In the genomic region with DNA sequence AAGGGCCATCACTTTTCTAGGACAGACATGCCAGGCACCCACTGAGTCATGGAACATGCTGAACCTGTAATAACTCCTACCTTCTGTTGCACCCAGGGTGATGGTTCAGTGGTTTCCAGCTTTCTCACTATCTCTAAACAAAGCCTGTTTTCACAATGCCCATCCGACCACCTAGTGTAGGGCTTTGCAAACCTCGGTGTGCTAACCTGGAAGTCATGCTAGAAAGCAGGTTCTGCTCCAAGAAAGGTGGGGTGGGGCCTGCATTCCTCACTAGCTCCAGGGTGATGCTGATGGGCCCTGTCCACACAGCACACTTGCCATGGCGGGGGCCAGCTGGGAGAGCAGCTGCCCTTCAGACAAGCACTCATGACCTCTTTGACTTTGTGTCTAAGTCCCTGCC, we compare ENCODE assay signal across 31 cellular contexts. TPM values are rescaled to one million over a fixed set of nuclear protein-coding genes. Genes with fewer than 3 reads are reported as not detected.
DNase-seq lines count a peak whose midpoint lies in the region; ATAC-seq, FAIRE-seq and TF ChIP-seq lines count a peak whose summit lies in the region.
"Had no signal": no experiment of that assay in that cellular context is flagged by ENCODE, and none has a peak within 500 bp of the region (broad histone marks: within the 10 kb centered on the region; RNA-seq: fewer than 3 reads in every experiment).

No MANE protein-coding gene starts in this region.

- H3K4me2 ChIP-seq in A549 = no peak overlapping the region

- no peak for FAIRE-seq in A549 (lab: Jason Lieb, UNC)
- FAIRE-seq: A204.1, endothelial cell of umbilical vein, GM12878, urothelium cell line had no signal

- H3K27me3 ChIP-seq in ascending aorta = no peaks in the 10 kb centered on the region
- H3K27me3 ChIP-seq in sigmoid colon = no peaks in the 10 kb centered on the region
- H3K27me3 ChIP-seq: body of pancreas had no signal

- no peak for TF ChIP-seq POLR2A in A549 (IDR thresholded peaks at IDR 0.05; ENCODE audit: low read length)
- TF ChIP-seq POLR2A in sigmoid colon (IDR thresholded peaks at IDR 0.05) = no peak

- no peak for TF ChIP-seq CTCF in A549 (IDR thresholded peaks at IDR 0.05)
- no peak for TF ChIP-seq CTCF in ascending aorta (IDR thresholded peaks at IDR 0.05)
- no peak for TF ChIP-seq CTCF in sigmoid colon (IDR thresholded peaks at IDR 0.05)

- H3K9me3 ChIP-seq in A549 (no peaks in the 10 kb centered on the region), ascending aorta (no peaks in the 10 kb centered on the region), sigmoid colon (no peaks in the 10 kb centered on the region)
- H3K9me3 ChIP-seq: body of pancreas, psoas muscle had no signal

- ATAC-seq in A549 (no peak), HG03097 (IDR thresholded peaks at IDR 0.05; ENCODE audit: low FRiP score, unreplicated experiment) (no peak)
- ATAC-seq: body of pancreas, GM12878, psoas muscle had no signal

- peak overlapping the region; percentile 42 to 83; a peak in 4 of 6 replicates for H3K27ac ChIP-seq in A549
- peak overlapping the region; percentile 95 to 96 for H3K27ac ChIP-seq in ascending aorta
- peak overlapping the region; percentile 88 to 100 (median 94) for H3K27ac ChIP-seq in sigmoid colon
- H3K27ac ChIP-seq: body of pancreas, HL-60, psoas muscle had no signal

- no peak for TF ChIP-seq EP300 in A549 (IDR thresholded peaks at IDR 0.05)
- TF ChIP-seq EP300 in sigmoid colon (IDR thresholded peaks at IDR 0.05) = no peak

- H3K4me1 ChIP-seq in A549 (peaks cover 66% of the 10 kb centered on the region), ascending aorta (peaks cover 12 to 58% of the 10 kb centered on the region in 2 donors), sigmoid colon (peaks cover 0 to 92% (median 83%) of the 10 kb centered on the region in 4 donors)

- POLR2A ChIA-PET in A549 (lab: Yijun Ruan, JAX) = no interaction called here

- no peak for TF ChIP-seq RAD21 in A549 (conservative IDR thresholded peaks at IDR 0.05 in 1 of 2, IDR thresholded peaks at IDR 0.05 in 1 of 2)

- CTCF ChIA-PET in A549 (lab: Yijun Ruan, JAX) = interaction anchor here (1.1 kb wide), 1 partner anchor 61 kb away, joined by 5 read pairs; no protein-coding TSS in a partner anchor

- H3K36me3 ChIP-seq in ascending aorta (peaks cover 0 to 3% of the 10 kb centered on the region in 2 donors), sigmoid colon (no peaks in the 10 kb centered on the region)

- H3K4me3 ChIP-seq in A549 (no peak overlapping the region), ascending aorta (no peak overlapping the region), sigmoid colon (no peak overlapping the region)
- H3K4me3 ChIP-seq: body of pancreas, GM12878, lung, psoas muscle, skin epidermis had no signal

- WGBS in A549 (ENCODE audit: missing lambda C conversion rate) = 91% methylated on average over 3 of the region's 3 CpGs
- WGBS in sigmoid colon, 2 donors = 72 to 89% methylated on average over 3 of the region's 3 CpGs

- intact Hi-C loops in ascending aorta (cut with DNase I) = no loop called here
- intact Hi-C loops in sigmoid colon (cut with DNase I) = loop anchor here (2.0 kb wide), 1 partner anchor 38 kb away; no protein-coding TSS in a partner anchor

- DNase-seq in A549 (ENCODE audit: low read depth in 1 of 2, low spot score in 1 of 2) = no peak
- DNase-seq in ascending aorta (ENCODE audit: low spot score in 2 of 2) = peak in 1 of 2 donors; percentile 57
- peak; percentile 31 for DNase-seq in kidney glomerular epithelial cell (lab: John Stamatoyannopoulos, UW)
- DNase-seq in sigmoid colon = no peak
- no peak for DNase-seq in activated CD8-positive, alpha-beta memory T cell treated with anti-CD3 and anti-CD28 coated beads for 24 hours
- no peak for DNase-seq in ureter (ENCODE audit: low spot score)
- DNase-seq in DMS114 treated with DMSO at 0.1 percent for 48 hours (lab: John Stamatoyannopoulos, UW; ENCODE audit: unreplicated experiment) = no peak
- DNase-seq: activated CD4-positive, alpha-beta T cell treated with anti-CD3 and anti-CD28 coated beads for 4 hours; activated effector memory CD4-positive, alpha-beta T cell treated with anti-CD3 and anti-CD28 coated beads, Interleukin-2, amount 50 U/mL, for 16 hours; activated naive CD8-positive, alpha-beta T cell treated with anti-CD3 and anti-CD28 coated beads, Interleukin-2, amount 10 ng/mL, durations not matched to agents 7 days and 5 days; activated T-cell treated with anti-CD3 and anti-CD28 coated beads, Interleukin-2, amount 50 U/mL, for 1 hour; AML-193; body of pancreas; CD4-positive, alpha-beta T cell; EL; islet precursor cell; NCI-H1417 treated with DMSO at 0.1 percent for 48 hours; NCI-H446; NCI-H82; psoas muscle; RPMI8226; T-helper 2 cell had no signal

TF ChIP-seq in A549, 52 proteins besides CTCF, POLR2A, EP300 and RAD21:
- TF ChIP-seq KDM1A (IDR thresholded peaks at IDR 0.05; ENCODE audit: low read depth) (no peak), JUNB (IDR thresholded peaks at IDR 0.05) (no peak), HEYL (CRISPR knock-in tag; IDR thresholded peaks at IDR 0.05) (no peak), BHLHE40 (IDR thresholded peaks at IDR 0.05; ENCODE audit: low read depth, low read length) (no peak), ZC3H11A (IDR thresholded peaks at IDR 0.05) (no peak), ELK1 (IDR thresholded peaks at IDR 0.05; ENCODE audit: low read depth, low read length) (no peak), RCOR1 (IDR thresholded peaks at IDR 0.05; ENCODE audit: low read depth, low read length) (no peak), HOXB5 (CRISPR knock-in tag; IDR thresholded peaks at IDR 0.05) (no peak), HOXA7 (CRISPR knock-in tag; IDR thresholded peaks at IDR 0.05) (no peak), NFE2L2 (conservative IDR thresholded peaks at IDR 0.05; ENCODE audit: low read length) (no peak), NPAS2 (CRISPR knock-in tag; IDR thresholded peaks at IDR 0.05; ENCODE audit: borderline replicate concordance) (no peak), ATOH8 (CRISPR knock-in tag; IDR thresholded peaks at IDR 0.05; ENCODE audit: low read depth) (no peak), MAFK (IDR thresholded peaks at IDR 0.05; ENCODE audit: partially characterized antibody) (no peak), SREBF2 (IDR thresholded peaks at IDR 0.05) (no peak), POLR2AphosphoS2 (conservative IDR thresholded peaks at IDR 0.05; ENCODE audit: low read length) (no peak)
- TF ChIP-seq, protein P1, sequence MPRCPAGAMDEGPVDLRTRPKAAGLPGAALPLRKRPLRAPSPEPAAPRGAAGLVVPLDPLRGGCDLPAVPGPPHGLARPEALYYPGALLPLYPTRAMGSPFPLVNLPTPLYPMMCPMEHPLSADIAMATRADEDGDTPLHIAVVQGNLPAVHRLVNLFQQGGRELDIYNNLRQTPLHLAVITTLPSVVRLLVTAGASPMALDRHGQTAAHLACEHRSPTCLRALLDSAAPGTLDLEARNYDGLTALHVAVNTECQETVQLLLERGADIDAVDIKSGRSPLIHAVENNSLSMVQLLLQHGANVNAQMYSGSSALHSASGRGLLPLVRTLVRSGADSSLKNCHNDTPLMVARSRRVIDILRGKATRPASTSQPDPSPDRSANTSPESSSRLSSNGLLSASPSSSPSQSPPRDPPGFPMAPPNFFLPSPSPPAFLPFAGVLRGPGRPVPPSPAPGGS (IDR thresholded peaks at IDR 0.05) = no peak
- TF ChIP-seq, protein P2, sequence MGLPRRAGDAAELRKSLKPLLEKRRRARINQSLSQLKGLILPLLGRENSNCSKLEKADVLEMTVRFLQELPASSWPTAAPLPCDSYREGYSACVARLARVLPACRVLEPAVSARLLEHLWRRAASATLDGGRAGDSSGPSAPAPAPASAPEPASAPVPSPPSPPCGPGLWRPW (IDR thresholded peaks at IDR 0.05) = no peak
TF ChIP-seq in A549: peak in this region for 0.

RNA-seq across cellular contexts. Expression of gene COL4A2, which starts 43.4 kb away (rescaled TPM):
- polyA plus RNA-seq in A549 (2011; rRNA removed) = 36.2 and 46.9 TPM in 2 replicates
- polyA plus RNA-seq in A549 (2012; cell fraction: cytosol; rRNA removed) = 54.3 and 88.3 TPM in 2 replicates
- polyA plus RNA-seq in A549 (2012; cell fraction: nucleus; rRNA removed) = 415 and 541 TPM in 2 replicates
- polyA plus RNA-seq in A549 (2017; fragmentation: RNase III; extraction: RNeasy Plus Mini Kit Qiagen cat#74134 plus additional on column Dnase treatment) = 112 to 122 TPM (median 119 TPM) in 3 replicates
- 56.5 and 110 TPM in 2 replicates for polyA minus RNA-seq in A549 (2011; rRNA and poly(A)+ RNA removed)
- 1,227 TPM for total RNA-seq in ascending aorta
- 1,000 to 10,000 TPM in 1 of 4 donors, 100 to 1,000 TPM in 3; 306 to 1,039 (median 489) TPM for total RNA-seq in sigmoid colon
- polyA plus RNA-seq in sigmoid colon = 10 to 100 TPM; 24.0 to 83.5 (median 25.2) TPM
- total RNA-seq in ureter = 227 TPM
- total RNA-seq: activated CD8-positive, alpha-beta memory T cell treated with anti-CD3 and anti-CD28 coated beads for 36 hours; activated naive CD8-positive, alpha-beta T cell treated with anti-CD3 and anti-CD28 coated beads, Interleukin-2, amount 10 ng/mL, durations not matched to agents 7 days and 5 days; CD4-positive, alpha-beta T cell had no signal

RNA-seq across cellular contexts. Expression of gene COL4A1, which starts 43.6 kb away (rescaled TPM):
- polyA plus RNA-seq in A549 (2011; rRNA removed) = 23.8 and 24.3 TPM in 2 replicates
- polyA plus RNA-seq in A549 (2012; cell fraction: cytosol; rRNA removed) = 12.5 and 16.6 TPM in 2 replicates
- 47.7 and 57.6 TPM in 2 replicates for polyA plus RNA-seq in A549 (2012; cell fraction: nucleus; rRNA removed)
- 70.9 to 71.4 TPM (median 71.3 TPM) in 3 replicates for polyA plus RNA-seq in A549 (2017; fragmentation: RNase III; extraction: RNeasy Plus Mini Kit Qiagen cat#74134 plus additional on column Dnase treatment)
- polyA minus RNA-seq in A549 (2011; rRNA and poly(A)+ RNA removed) = 32.9 and 42.4 TPM in 2 replicates
- total RNA-seq in ascending aorta = 756 TPM
- total RNA-seq in sigmoid colon = 100 to 1,000 TPM; 235 to 598 (median 350) TPM
- polyA plus RNA-seq in sigmoid colon = 10 to 100 TPM in 2 of 3 donors, 1 to 10 TPM in 1; 9.2 to 60.5 (median 10.8) TPM
- 144 TPM for total RNA-seq in ureter
- total RNA-seq: activated CD8-positive, alpha-beta memory T cell treated with anti-CD3 and anti-CD28 coated beads for 36 hours; activated naive CD8-positive, alpha-beta T cell treated with anti-CD3 and anti-CD28 coated beads, Interleukin-2, amount 10 ng/mL, durations not matched to agents 7 days and 5 days had no signal
